8 cellular contexts compared by ENCODE assay signal in the genomic region with DNA sequence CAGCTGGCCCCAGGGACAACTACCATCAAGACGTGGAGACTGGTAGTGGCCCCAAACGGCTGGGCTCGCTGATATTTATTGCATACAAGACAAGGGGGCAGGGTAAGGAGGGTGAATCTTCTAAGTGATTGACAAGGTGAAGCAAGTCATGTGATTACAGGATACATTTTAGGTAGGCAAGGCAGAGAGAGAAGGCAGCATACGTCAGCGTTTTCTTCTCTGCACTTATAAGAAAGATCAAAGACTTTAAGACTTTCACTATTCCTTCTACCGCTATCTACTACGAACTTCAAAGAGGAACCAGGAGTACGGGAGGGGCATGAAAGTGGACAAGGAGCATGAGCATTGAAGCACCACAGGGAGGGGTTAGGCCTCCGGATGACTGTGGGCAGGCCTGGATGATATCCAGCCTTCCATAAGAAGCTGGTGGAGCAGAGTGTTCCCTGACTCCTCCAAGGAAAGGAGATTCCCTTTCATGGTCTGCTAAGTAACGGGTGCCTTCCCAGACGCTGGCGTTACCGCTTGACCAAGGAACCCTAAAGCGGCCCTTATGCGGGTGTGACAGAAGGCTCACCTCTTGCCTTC. TPM values are rescaled to one million over a fixed set of nuclear protein-coding genes. Genes with fewer than 3 reads are reported as not detected.
A peak's percentile ranks its signal among the peaks of the same experiment; 100 is the strongest.
DNase-seq lines count a peak whose midpoint lies in the region; ATAC-seq and TF ChIP-seq lines count a peak whose summit lies in the region.
"Not testable (repeated sequence)": the region's sequence is repeated elsewhere in the genome, so short reads cannot be mapped to it uniquely, and the experiment has no call there.

No MANE protein-coding gene starts in this region.

- H3K27me3 ChIP-seq in CD4-positive, CD25-positive, alpha-beta regulatory T cell (ENCODE audit: control insufficient read depth, insufficient read depth, low read length); testis: not testable (repeated sequence)

- not testable (repeated sequence) for H3K4me3 ChIP-seq in CD4-positive, CD25-positive, alpha-beta regulatory T cell (ENCODE audit: low read depth, low read length); testis

- POLR2A ChIA-PET in T-cell (lab: Charles Lee) = interaction anchor here in 1 of 2 donors (0.6 kb wide), 1 partner anchor 10 kb away, joined by 3 read pairs; no protein-coding TSS in a partner anchor
- POLR2A ChIA-PET in activated CD8-positive, alpha-beta T cell treated with anti-CD3 and anti-CD28 coated beads for 36 hours (lab: Charles Lee) = not testable (repeated sequence)
- POLR2A ChIA-PET in MCF 10A (lab: Yijun Ruan, JAX) = interaction anchor here (0.9 to 1.7 kb wide), 3 partner anchors 11 to 47 kb away, joined by 4 to 7 read pairs (median 5); partner anchors contain the start of gene LRRC47

- CTCF ChIA-PET in T-cell (lab: Charles Lee); activated naive CD4-positive, alpha-beta T cell treated with anti-CD3 and anti-CD28 coated beads, Interleukin-2, amount 10 ng/mL, durations not matched to agents 7 days and 5 days (lab: Charles Lee); MCF 10A (lab: Yijun Ruan, JAX): not testable (repeated sequence)
- CTCF ChIA-PET in activated CD8-positive, alpha-beta T cell treated with anti-CD3 and anti-CD28 coated beads for 36 hours (lab: Charles Lee) = interaction anchor here (1.5 kb wide), 1 partner anchor 24 kb away, joined by 3 read pairs; no protein-coding TSS in a partner anchor

- TF ChIP-seq POLR2A in testis (IDR thresholded peaks at IDR 0.05) = not testable (repeated sequence)

- peaks cover 18% of the 10 kb centered on the region for H3K4me1 ChIP-seq in CD4-positive, CD25-positive, alpha-beta regulatory T cell (ENCODE audit: control insufficient read depth, insufficient read depth, low read length, poor library complexity, severe bottlenecking)
- H3K4me1 ChIP-seq in testis = peaks cover 21% of the 10 kb centered on the region

- TF ChIP-seq CTCF in activated CD8-positive, alpha-beta T cell treated with anti-CD3 and anti-CD28 coated beads for 36 hours (IDR thresholded peaks at IDR 0.05); MCF 10A (IDR thresholded peaks at IDR 0.05; ENCODE audit: unreplicated experiment); neural crest cell (conservative IDR thresholded peaks at IDR 0.05); testis (IDR thresholded peaks at IDR 0.05): not testable (repeated sequence)

- DNase-seq in CD4-positive, CD25-positive, alpha-beta regulatory T cell; T-cell; activated CD8-positive, alpha-beta T cell treated with anti-CD3 and anti-CD28 coated beads for 36 hours; activated naive CD4-positive, alpha-beta T cell treated with anti-CD3 and anti-CD28 coated beads, Interleukin-2, amount 10 ng/mL, durations not matched to agents 7 days and 5 days; MCF 10A (ENCODE audit: unreplicated experiment); immature natural killer cell; neural crest cell (ENCODE audit: low read depth, low spot score): not testable (repeated sequence)
- peak; percentile 60 for DNase-seq in testis

- H3K27ac ChIP-seq in CD4-positive, CD25-positive, alpha-beta regulatory T cell (ENCODE audit: insufficient read depth, low read length, poor library complexity, severe bottlenecking); testis: not testable (repeated sequence)

- intact Hi-C loops in activated CD8-positive, alpha-beta T cell treated with anti-CD3 and anti-CD28 coated beads for 36 hours (cut with micrococcal nuclease); MCF 10A (cut with micrococcal nuclease); testis (cut with DNase I; ENCODE audit: low total_unique reads): not testable (repeated sequence)

- not testable (repeated sequence) for H3K9me3 Mint-ChIP-seq in CD4-positive, CD25-positive, alpha-beta regulatory T cell; T-cell; activated CD8-positive, alpha-beta T cell treated with anti-CD3 and anti-CD28 coated beads for 36 hours; activated naive CD4-positive, alpha-beta T cell treated with anti-CD3 and anti-CD28 coated beads, Interleukin-2, amount 10 ng/mL, durations not matched to agents 7 days and 5 days; MCF 10A (ENCODE audit: unreplicated experiment); immature natural killer cell; neural crest cell

- peak overlapping the region in 1 of 3 donors; percentile 84 for H3K27ac Mint-ChIP-seq in CD4-positive, CD25-positive, alpha-beta regulatory T cell
- H3K27ac Mint-ChIP-seq in T-cell; activated CD8-positive, alpha-beta T cell treated with anti-CD3 and anti-CD28 coated beads for 36 hours; activated naive CD4-positive, alpha-beta T cell treated with anti-CD3 and anti-CD28 coated beads, Interleukin-2, amount 10 ng/mL, durations not matched to agents 7 days and 5 days; MCF 10A (ENCODE audit: low read depth, unreplicated experiment); neural crest cell (ENCODE audit: unreplicated experiment): not testable (repeated sequence)
- peak overlapping the region in 2 of 6 donors; percentile 25 to 63 for H3K27ac Mint-ChIP-seq in immature natural killer cell

- H3K36me3 Mint-ChIP-seq in CD4-positive, CD25-positive, alpha-beta regulatory T cell; T-cell; activated CD8-positive, alpha-beta T cell treated with anti-CD3 and anti-CD28 coated beads for 36 hours (ENCODE audit: low read depth); activated naive CD4-positive, alpha-beta T cell treated with anti-CD3 and anti-CD28 coated beads, Interleukin-2, amount 10 ng/mL, durations not matched to agents 7 days and 5 days; MCF 10A (ENCODE audit: insufficient read depth, unreplicated experiment); immature natural killer cell; neural crest cell (ENCODE audit: low read depth): not testable (repeated sequence)

- not testable (repeated sequence) for H3K36me3 ChIP-seq in CD4-positive, CD25-positive, alpha-beta regulatory T cell (ENCODE audit: control insufficient read depth, insufficient read depth, low read length); testis (ENCODE audit: low read depth, missing control alignments)

- ATAC-seq in CD4-positive, CD25-positive, alpha-beta regulatory T cell (ENCODE audit: low read depth in 2 of 2); T-cell (replicated peaks in 1 of 4); activated CD8-positive, alpha-beta T cell treated with anti-CD3 and anti-CD28 coated beads for 36 hours: not testable (repeated sequence)

- peaks cover 13% of the 10 kb centered on the region for H3K27me3 Mint-ChIP-seq in CD4-positive, CD25-positive, alpha-beta regulatory T cell
- H3K27me3 Mint-ChIP-seq in T-cell; activated CD8-positive, alpha-beta T cell treated with anti-CD3 and anti-CD28 coated beads for 36 hours: not testable (repeated sequence)
- peaks cover 14% of the 10 kb centered on the region for H3K27me3 Mint-ChIP-seq in activated naive CD4-positive, alpha-beta T cell treated with anti-CD3 and anti-CD28 coated beads, Interleukin-2, amount 10 ng/mL, durations not matched to agents 7 days and 5 days
- H3K27me3 Mint-ChIP-seq in MCF 10A (ENCODE audit: insufficient read depth, unreplicated experiment) (peaks cover 24% of the 10 kb centered on the region), immature natural killer cell (ENCODE audit: low read depth in 3 of 3) (peaks cover 1 to 12% (median 2%) of the 10 kb centered on the region in 3 donors), neural crest cell (ENCODE audit: low read depth) (peaks cover 31% of the 10 kb centered on the region)

- H3K4me3 Mint-ChIP-seq in CD4-positive, CD25-positive, alpha-beta regulatory T cell = peak overlapping the region; percentile 66 to 86 (median 80)
- peak overlapping the region; percentile 39 to 77 (median 68) for H3K4me3 Mint-ChIP-seq in T-cell
- peak overlapping the region; percentile 76 for H3K4me3 Mint-ChIP-seq in activated CD8-positive, alpha-beta T cell treated with anti-CD3 and anti-CD28 coated beads for 36 hours
- H3K4me3 Mint-ChIP-seq in activated naive CD4-positive, alpha-beta T cell treated with anti-CD3 and anti-CD28 coated beads, Interleukin-2, amount 10 ng/mL, durations not matched to agents 7 days and 5 days = peak overlapping the region; percentile 69
- H3K4me3 Mint-ChIP-seq in MCF 10A (ENCODE audit: unreplicated experiment) = peak overlapping the region; percentile 72
- peak overlapping the region; percentile 71 to 80 (median 73) for H3K4me3 Mint-ChIP-seq in immature natural killer cell
- peak overlapping the region; percentile 76 for H3K4me3 Mint-ChIP-seq in neural crest cell

- not testable (repeated sequence) for BruUV-seq in MCF 10A (replicated peaks; lab: Mats Ljungman, UMichigan)

- H3K9me3 ChIP-seq in CD4-positive, CD25-positive, alpha-beta regulatory T cell (ENCODE audit: control insufficient read depth in 2 of 2, low read length in 2 of 2); testis: not testable (repeated sequence)

- WGBS in testis, 2 donors = 42 to 51% methylated on average over 15 of the region's 15 CpGs

- peaks cover 5 to 39% (median 17%) of the 10 kb centered on the region in 4 donors for H3K4me1 Mint-ChIP-seq in CD4-positive, CD25-positive, alpha-beta regulatory T cell
- H3K4me1 Mint-ChIP-seq in T-cell = peaks cover 31 to 32% (median 32%) of the 10 kb centered on the region in 3 donors
- peaks cover 22% of the 10 kb centered on the region for H3K4me1 Mint-ChIP-seq in activated CD8-positive, alpha-beta T cell treated with anti-CD3 and anti-CD28 coated beads for 36 hours (ENCODE audit: low read depth)
- H3K4me1 Mint-ChIP-seq in activated naive CD4-positive, alpha-beta T cell treated with anti-CD3 and anti-CD28 coated beads, Interleukin-2, amount 10 ng/mL, durations not matched to agents 7 days and 5 days = peaks cover 30% of the 10 kb centered on the region
- peaks cover 24% of the 10 kb centered on the region for H3K4me1 Mint-ChIP-seq in MCF 10A (ENCODE audit: insufficient read depth, unreplicated experiment)
- peaks cover 27 to 29% of the 10 kb centered on the region in 2 donors for H3K4me1 Mint-ChIP-seq in immature natural killer cell
- peaks cover 18% of the 10 kb centered on the region for H3K4me1 Mint-ChIP-seq in neural crest cell

RNA-seq across cellular contexts. Expression of gene CCDC27, which starts 3.8 kb away (rescaled TPM):
- not detected for total RNA-seq in CD4-positive, CD25-positive, alpha-beta regulatory T cell
- not detected for polyA plus RNA-seq in CD4-positive, CD25-positive, alpha-beta regulatory T cell
- total RNA-seq in T-cell = not detected
- total RNA-seq in activated CD8-positive, alpha-beta T cell treated with anti-CD3 and anti-CD28 coated beads for 36 hours = not detected
- not detected in 2 replicates for total RNA-seq in MCF 10A (2022)
- not detected for polyA plus RNA-seq in immature natural killer cell
- total RNA-seq in neural crest cell = not detected in 2 replicates
- total RNA-seq in testis = 10 to 100 TPM; 10.6 to 18.3 TPM
- polyA plus RNA-seq in testis (ENCODE audit: insufficient read depth, low read depth, low replicate concordance) = 28.4 TPM

RNA-seq across cellular contexts. Expression of gene SMIM1, which starts 24.1 kb away (rescaled TPM):
- total RNA-seq in CD4-positive, CD25-positive, alpha-beta regulatory T cell = 0.81 TPM
- polyA plus RNA-seq in CD4-positive, CD25-positive, alpha-beta regulatory T cell = 1 to 10 TPM in 1 of 4 donors, under 1 TPM in 3; 0.62 to 1.2 (median 0.79) TPM
- total RNA-seq in T-cell = 1 to 10 TPM; 1.3 to 6.2 (median 4.2) TPM
- total RNA-seq in activated CD8-positive, alpha-beta T cell treated with anti-CD3 and anti-CD28 coated beads for 36 hours = 1 to 10 TPM; 1.5 to 2.2 TPM
- 1.2 TPM in 1 of 2 replicates, not detected in the other for total RNA-seq in MCF 10A (2022)
- polyA plus RNA-seq in immature natural killer cell = under 1 TPM in 1 of 3 donors, not detected in 2; 0.96 TPM
- total RNA-seq in neural crest cell = 3.8 and 4.7 TPM in 2 replicates
- total RNA-seq in testis = 100 to 1,000 TPM; 205 to 213 TPM
- 92.9 TPM for polyA plus RNA-seq in testis (ENCODE audit: insufficient read depth, low read depth, low replicate concordance)

RNA-seq across cellular contexts. Expression of gene LRRC47, which starts 47.9 kb away (rescaled TPM):
- total RNA-seq in CD4-positive, CD25-positive, alpha-beta regulatory T cell = 33.9 TPM
- polyA plus RNA-seq in CD4-positive, CD25-positive, alpha-beta regulatory T cell = 10 to 100 TPM; 22.0 to 32.5 (median 25.7) TPM
- 10 to 100 TPM; 37.3 to 49.1 (median 44.5) TPM for total RNA-seq in T-cell
- 10 to 100 TPM; 32.6 to 33.1 TPM for total RNA-seq in activated CD8-positive, alpha-beta T cell treated with anti-CD3 and anti-CD28 coated beads for 36 hours
- total RNA-seq in MCF 10A (2022) = 46.1 and 53.0 TPM in 2 replicates
- 10 to 100 TPM; 19.3 to 28.3 (median 27.7) TPM for polyA plus RNA-seq in immature natural killer cell
- total RNA-seq in neural crest cell = 57.9 and 59.6 TPM in 2 replicates
- total RNA-seq in testis = 10 to 100 TPM; 45.9 to 46.6 TPM
- polyA plus RNA-seq in testis (ENCODE audit: insufficient read depth, low read depth, low replicate concordance) = 27.6 TPM

Comparison
In these comparisons a context has a peak if more than half of its experiments do, and no peak if none do; other contexts are left out.
1. RNA of gene CCDC27, which starts 3.8 kb away (total RNA-seq): 10.6 to 18.3 TPM in testis; not detected in neural crest cell, not detected in CD4-positive, CD25-positive, alpha-beta regulatory T cell (single experiment), not detected in T-cell, not detected in activated CD8-positive, alpha-beta T cell treated with anti-CD3 and anti-CD28 coated beads for 36 hours and not detected in MCF 10A; every median in the first group is over 10 times any median in the second.
2. RNA of gene SMIM1, which starts 24.1 kb away (total RNA-seq): 205 to 213 TPM in testis; 3.8 to 4.7 TPM in neural crest cell, 1.3 to 6.2 TPM in T-cell, 1.5 to 2.2 TPM in activated CD8-positive, alpha-beta T cell treated with anti-CD3 and anti-CD28 coated beads for 36 hours, 0.81 TPM in CD4-positive, CD25-positive, alpha-beta regulatory T cell (single experiment) and 1.2 TPM in MCF 10A; every median in the first group is over 10 times any median in the second.
3. Peak in every context shown above with its lines, with median percentiles within 50 percentile points of each other: H3K4me3 Mint-ChIP-seq.